In the genomic region with DNA sequence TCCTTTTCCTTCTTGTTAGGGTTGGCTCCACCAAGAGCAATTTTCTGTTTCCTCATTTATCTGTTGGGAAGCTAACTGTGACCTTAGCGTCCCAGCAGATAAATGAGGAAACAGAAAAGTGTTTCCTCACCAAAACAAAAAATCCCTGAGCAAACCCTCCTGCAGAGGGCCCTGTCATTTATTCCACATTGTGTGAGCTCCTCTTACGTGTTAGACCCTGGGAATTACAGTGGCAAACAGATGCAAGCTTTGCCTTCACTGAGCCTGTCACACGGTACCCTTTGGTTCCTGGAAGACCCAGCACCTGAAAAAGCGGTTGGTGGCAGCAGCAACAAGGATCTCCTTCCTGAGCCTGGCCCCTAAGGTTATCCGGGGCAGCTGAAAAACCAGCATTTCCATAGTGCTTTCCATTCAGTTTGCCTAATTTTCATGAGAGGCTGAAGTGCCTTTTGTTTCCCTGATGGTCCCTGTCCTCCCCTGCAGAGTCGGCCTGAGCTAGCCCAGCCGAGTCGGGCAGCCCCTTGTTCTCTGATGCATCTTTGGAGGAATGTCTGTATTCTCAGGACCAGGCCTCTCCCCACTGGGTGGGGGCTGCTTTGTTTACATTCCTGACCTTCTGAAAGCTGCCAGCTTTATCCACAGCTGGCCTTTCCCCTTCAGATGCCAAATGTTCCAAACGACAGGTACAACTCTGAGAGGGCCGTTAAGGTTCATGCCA, we compare ENCODE assay signal across 1 cellular context.
TF ChIP-seq lines count a peak whose summit lies in the region.

No MANE protein-coding gene starts in this region.

TF ChIP-seq in HepG2, 621 proteins besides CTCF, POLR2A, EP300 and RAD21 (continued from another document and continues in another):
- TF ChIP-seq, protein P1, sequence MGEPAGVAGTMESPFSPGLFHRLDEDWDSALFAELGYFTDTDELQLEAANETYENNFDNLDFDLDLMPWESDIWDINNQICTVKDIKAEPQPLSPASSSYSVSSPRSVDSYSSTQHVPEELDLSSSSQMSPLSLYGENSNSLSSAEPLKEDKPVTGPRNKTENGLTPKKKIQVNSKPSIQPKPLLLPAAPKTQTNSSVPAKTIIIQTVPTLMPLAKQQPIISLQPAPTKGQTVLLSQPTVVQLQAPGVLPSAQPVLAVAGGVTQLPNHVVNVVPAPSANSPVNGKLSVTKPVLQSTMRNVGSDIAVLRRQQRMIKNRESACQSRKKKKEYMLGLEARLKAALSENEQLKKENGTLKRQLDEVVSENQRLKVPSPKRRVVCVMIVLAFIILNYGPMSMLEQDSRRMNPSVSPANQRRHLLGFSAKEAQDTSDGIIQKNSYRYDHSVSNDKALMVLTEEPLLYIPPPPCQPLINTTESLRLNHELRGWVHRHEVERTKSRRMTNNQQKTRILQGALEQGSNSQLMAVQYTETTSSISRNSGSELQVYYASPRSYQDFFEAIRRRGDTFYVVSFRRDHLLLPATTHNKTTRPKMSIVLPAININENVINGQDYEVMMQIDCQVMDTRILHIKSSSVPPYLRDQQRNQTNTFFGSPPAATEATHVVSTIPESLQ (CRISPR knock-in tag; conservative IDR thresholded peaks at IDR 0.05): peak; percentile 11; the same call in 1 of the 2 replicates
- TF ChIP-seq HINFP (CRISPR knock-in tag; IDR thresholded peaks at IDR 0.05; ENCODE audit: low read depth) (no peak), ZBTB20 (CRISPR knock-in tag; IDR thresholded peaks at IDR 0.05; ENCODE audit: borderline replicate concordance, low read depth) (no peak), FLYWCH1 (CRISPR knock-in tag; IDR thresholded peaks at IDR 0.05) (0 out of 2 replicates have a peak, but pooled peaks have one; percentile 57), ZNF713 (CRISPR knock-in tag; IDR thresholded peaks at IDR 0.05) (no peak), ZFY (CRISPR knock-in tag; IDR thresholded peaks at IDR 0.05) (0 out of 2 replicates have a peak, but pooled peaks have one; percentile 19), ZNF224 (CRISPR knock-in tag; IDR thresholded peaks at IDR 0.05) (peak; percentile 41; the same call in 1 of the 2 replicates), FOXA1 (IDR thresholded peaks at IDR 0.05) (no peak), FOXA1 (CRISPR knock-in tag; IDR thresholded peaks at IDR 0.05) (no peak), ZNF616 (CRISPR knock-in tag; IDR thresholded peaks at IDR 0.05; ENCODE audit: low read depth) (no peak), ATF5 (CRISPR knock-in tag; IDR thresholded peaks at IDR 0.05; ENCODE audit: low read depth) (0 out of 2 replicates have a peak, but pooled peaks have one; percentile 43), CBX5 (CRISPR knock-in tag; IDR thresholded peaks at IDR 0.05; ENCODE audit: borderline replicate concordance) (no peak), ZNF136 (CRISPR knock-in tag; IDR thresholded peaks at IDR 0.05; ENCODE audit: low read depth) (peak; percentile 16; the same call in 1 of the 2 replicates), REXO4 (CRISPR knock-in tag; IDR thresholded peaks at IDR 0.05; ENCODE audit: borderline replicate concordance) (no peak), RERE (CRISPR knock-in tag; IDR thresholded peaks at IDR 0.05; ENCODE audit: low read depth) (no peak), ZZZ3 (CRISPR knock-in tag; IDR thresholded peaks at IDR 0.05; ENCODE audit: borderline replicate concordance) (0 out of 2 replicates have a peak, but pooled peaks have one; percentile 53), PBX3 (CRISPR knock-in tag; IDR thresholded peaks at IDR 0.05; ENCODE audit: borderline replicate concordance) (no peak), FOXP1 (IDR thresholded peaks at IDR 0.05) (no peak), FOXP1 (CRISPR knock-in tag; IDR thresholded peaks at IDR 0.05) (no peak), EZH2 (conservative IDR thresholded peaks at IDR 0.05; ENCODE audit: low read depth, low read length) (no peak), ZNF720 (CRISPR knock-in tag; IDR thresholded peaks at IDR 0.05) (no peak), ISL2 (CRISPR knock-in tag; IDR thresholded peaks at IDR 0.05) (no peak), KAT8 (CRISPR knock-in tag; IDR thresholded peaks at IDR 0.05) (0 out of 2 replicates have a peak, but pooled peaks have one; percentile 7), ZFX (CRISPR knock-in tag; IDR thresholded peaks at IDR 0.05; ENCODE audit: low read depth) (peak; percentile 54), PHF20 (CRISPR knock-in tag; IDR thresholded peaks at IDR 0.05) (peak; percentile 4; the same call in 1 of the 2 replicates), TBX3 (IDR thresholded peaks at IDR 0.05; ENCODE audit: borderline replicate concordance) (no peak)
- TF ChIP-seq, protein P2, sequence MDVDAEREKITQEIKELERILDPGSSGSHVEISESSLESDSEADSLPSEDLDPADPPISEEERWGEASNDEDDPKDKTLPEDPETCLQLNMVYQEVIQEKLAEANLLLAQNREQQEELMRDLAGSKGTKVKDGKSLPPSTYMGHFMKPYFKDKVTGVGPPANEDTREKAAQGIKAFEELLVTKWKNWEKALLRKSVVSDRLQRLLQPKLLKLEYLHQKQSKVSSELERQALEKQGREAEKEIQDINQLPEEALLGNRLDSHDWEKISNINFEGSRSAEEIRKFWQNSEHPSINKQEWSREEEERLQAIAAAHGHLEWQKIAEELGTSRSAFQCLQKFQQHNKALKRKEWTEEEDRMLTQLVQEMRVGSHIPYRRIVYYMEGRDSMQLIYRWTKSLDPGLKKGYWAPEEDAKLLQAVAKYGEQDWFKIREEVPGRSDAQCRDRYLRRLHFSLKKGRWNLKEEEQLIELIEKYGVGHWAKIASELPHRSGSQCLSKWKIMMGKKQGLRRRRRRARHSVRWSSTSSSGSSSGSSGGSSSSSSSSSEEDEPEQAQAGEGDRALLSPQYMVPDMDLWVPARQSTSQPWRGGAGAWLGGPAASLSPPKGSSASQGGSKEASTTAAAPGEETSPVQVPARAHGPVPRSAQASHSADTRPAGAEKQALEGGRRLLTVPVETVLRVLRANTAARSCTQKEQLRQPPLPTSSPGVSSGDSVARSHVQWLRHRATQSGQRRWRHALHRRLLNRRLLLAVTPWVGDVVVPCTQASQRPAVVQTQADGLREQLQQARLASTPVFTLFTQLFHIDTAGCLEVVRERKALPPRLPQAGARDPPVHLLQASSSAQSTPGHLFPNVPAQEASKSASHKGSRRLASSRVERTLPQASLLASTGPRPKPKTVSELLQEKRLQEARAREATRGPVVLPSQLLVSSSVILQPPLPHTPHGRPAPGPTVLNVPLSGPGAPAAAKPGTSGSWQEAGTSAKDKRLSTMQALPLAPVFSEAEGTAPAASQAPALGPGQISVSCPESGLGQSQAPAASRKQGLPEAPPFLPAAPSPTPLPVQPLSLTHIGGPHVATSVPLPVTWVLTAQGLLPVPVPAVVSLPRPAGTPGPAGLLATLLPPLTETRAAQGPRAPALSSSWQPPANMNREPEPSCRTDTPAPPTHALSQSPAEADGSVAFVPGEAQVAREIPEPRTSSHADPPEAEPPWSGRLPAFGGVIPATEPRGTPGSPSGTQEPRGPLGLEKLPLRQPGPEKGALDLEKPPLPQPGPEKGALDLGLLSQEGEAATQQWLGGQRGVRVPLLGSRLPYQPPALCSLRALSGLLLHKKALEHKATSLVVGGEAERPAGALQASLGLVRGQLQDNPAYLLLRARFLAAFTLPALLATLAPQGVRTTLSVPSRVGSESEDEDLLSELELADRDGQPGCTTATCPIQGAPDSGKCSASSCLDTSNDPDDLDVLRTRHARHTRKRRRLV (CRISPR knock-in tag; IDR thresholded peaks at IDR 0.05): peak; percentile 15; the same call in 1 of the 2 replicates
- TF ChIP-seq, protein P3, sequence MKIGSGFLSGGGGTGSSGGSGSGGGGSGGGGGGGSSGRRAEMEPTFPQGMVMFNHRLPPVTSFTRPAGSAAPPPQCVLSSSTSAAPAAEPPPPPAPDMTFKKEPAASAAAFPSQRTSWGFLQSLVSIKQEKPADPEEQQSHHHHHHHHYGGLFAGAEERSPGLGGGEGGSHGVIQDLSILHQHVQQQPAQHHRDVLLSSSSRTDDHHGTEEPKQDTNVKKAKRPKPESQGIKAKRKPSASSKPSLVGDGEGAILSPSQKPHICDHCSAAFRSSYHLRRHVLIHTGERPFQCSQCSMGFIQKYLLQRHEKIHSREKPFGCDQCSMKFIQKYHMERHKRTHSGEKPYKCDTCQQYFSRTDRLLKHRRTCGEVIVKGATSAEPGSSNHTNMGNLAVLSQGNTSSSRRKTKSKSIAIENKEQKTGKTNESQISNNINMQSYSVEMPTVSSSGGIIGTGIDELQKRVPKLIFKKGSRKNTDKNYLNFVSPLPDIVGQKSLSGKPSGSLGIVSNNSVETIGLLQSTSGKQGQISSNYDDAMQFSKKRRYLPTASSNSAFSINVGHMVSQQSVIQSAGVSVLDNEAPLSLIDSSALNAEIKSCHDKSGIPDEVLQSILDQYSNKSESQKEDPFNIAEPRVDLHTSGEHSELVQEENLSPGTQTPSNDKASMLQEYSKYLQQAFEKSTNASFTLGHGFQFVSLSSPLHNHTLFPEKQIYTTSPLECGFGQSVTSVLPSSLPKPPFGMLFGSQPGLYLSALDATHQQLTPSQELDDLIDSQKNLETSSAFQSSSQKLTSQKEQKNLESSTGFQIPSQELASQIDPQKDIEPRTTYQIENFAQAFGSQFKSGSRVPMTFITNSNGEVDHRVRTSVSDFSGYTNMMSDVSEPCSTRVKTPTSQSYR (CRISPR knock-in tag; IDR thresholded peaks at IDR 0.05; ENCODE audit: borderline replicate concordance): no peak
- TF ChIP-seq, protein P4, sequence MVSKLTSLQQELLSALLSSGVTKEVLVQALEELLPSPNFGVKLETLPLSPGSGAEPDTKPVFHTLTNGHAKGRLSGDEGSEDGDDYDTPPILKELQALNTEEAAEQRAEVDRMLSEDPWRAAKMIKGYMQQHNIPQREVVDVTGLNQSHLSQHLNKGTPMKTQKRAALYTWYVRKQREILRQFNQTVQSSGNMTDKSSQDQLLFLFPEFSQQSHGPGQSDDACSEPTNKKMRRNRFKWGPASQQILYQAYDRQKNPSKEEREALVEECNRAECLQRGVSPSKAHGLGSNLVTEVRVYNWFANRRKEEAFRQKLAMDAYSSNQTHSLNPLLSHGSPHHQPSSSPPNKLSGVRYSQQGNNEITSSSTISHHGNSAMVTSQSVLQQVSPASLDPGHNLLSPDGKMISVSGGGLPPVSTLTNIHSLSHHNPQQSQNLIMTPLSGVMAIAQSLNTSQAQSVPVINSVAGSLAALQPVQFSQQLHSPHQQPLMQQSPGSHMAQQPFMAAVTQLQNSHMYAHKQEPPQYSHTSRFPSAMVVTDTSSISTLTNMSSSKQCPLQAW (CRISPR knock-in tag; IDR thresholded peaks at IDR 0.05): no peak
- TF ChIP-seq, protein P5, sequence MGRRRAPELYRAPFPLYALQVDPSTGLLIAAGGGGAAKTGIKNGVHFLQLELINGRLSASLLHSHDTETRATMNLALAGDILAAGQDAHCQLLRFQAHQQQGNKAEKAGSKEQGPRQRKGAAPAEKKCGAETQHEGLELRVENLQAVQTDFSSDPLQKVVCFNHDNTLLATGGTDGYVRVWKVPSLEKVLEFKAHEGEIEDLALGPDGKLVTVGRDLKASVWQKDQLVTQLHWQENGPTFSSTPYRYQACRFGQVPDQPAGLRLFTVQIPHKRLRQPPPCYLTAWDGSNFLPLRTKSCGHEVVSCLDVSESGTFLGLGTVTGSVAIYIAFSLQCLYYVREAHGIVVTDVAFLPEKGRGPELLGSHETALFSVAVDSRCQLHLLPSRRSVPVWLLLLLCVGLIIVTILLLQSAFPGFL (CRISPR knock-in tag; IDR thresholded peaks at IDR 0.05): no peak
